1 cellular context compared by ENCODE assay signal in the genomic region with DNA sequence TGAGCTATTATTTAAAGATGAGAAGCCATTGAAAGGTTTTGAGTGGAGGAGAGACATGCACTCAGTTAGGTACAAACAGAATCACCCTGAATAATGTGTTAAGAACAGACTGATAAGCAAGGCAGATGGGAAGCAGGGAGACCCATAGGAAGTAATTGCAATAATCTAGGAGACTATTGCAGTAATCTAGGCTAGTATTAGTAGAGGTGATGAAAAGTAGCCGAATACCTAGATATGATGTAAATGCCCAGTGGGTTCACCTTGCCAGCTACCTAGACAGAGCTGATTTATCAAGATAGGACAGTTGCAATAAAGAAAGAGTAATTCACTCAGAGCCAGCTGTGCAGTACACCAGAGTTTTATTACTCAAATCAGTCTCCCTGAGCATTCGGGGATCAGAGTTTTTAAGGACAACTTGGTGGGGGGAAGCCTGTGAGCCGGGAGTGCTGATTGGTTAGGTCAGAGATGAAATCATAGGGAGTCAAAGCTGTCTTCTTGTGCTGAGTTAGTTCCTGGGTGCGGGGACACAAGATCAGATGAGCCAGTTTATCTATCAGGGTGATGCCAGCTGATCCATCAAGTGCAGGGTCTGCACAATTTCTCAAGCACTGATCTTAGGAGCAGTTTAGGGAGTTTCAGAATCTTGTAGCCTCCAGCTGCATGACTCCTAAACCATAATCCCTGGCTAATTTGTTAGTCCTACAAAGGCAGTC.
TF ChIP-seq lines count a peak whose summit lies in the region.

No MANE protein-coding gene starts in this region.

TF ChIP-seq in WTC11, 78 proteins besides CTCF, POLR2A, EP300 and RAD21 (continued from another document):
- TF ChIP-seq, protein P1, sequence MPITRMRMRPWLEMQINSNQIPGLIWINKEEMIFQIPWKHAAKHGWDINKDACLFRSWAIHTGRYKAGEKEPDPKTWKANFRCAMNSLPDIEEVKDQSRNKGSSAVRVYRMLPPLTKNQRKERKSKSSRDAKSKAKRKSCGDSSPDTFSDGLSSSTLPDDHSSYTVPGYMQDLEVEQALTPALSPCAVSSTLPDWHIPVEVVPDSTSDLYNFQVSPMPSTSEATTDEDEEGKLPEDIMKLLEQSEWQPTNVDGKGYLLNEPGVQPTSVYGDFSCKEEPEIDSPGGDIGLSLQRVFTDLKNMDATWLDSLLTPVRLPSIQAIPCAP (CRISPR knock-in tag; IDR thresholded peaks at IDR 0.05): no peak
- no peak for TF ChIP-seq ZNF138 (CRISPR knock-in tag; conservative IDR thresholded peaks at IDR 0.05)
- TF ChIP-seq ZNF423 (CRISPR knock-in tag; IDR thresholded peaks at IDR 0.05): no peak
